21 cellular contexts compared by ENCODE assay signal in the genomic region with DNA sequence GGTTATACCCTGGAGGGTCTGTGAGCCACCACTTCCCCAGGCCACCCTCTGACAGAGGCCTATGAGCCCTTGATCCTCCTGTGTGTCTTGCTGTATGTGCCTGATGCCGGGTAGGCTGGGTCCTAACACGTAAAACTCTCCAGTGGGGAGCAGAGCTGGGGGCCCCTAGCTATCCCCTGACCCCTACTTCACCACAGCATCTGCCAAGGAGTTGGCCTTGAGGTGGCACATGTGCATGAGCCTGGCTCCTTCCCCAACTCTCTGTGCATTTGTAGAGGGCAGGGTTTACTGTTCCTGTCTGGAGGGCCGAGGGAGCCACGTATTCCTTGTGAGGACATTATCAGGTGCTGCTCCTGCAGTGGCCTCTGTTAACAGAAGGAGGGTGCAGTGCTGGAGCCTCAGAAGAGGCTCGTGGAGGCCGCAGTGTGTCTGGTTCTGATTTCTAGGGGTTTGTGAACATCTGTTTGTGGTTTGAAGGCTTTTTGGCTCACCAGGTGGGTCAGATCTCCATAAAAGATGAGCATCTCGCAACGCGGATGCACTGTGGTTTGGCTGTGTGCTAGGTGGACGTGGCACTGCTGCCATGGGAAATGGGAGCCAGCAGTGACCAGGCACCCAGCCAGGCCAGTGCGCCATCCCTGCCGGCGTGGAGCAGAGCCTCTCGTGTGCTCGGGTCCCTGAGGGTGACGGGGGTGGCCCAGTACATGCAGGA.
DNase-seq lines count a peak whose midpoint lies in the region; ATAC-seq and TF ChIP-seq lines count a peak whose summit lies in the region.
"Had no signal": no experiment of that assay in that cellular context is flagged by ENCODE, and none has a peak within 500 bp of the region (broad histone marks: within the 10 kb centered on the region; RNA-seq: fewer than 3 reads in every experiment).

No MANE protein-coding gene starts in this region.

- H3K4me3 Mint-ChIP-seq in activated T-helper 1 cell treated with anti-CD3 and anti-CD28 coated beads, Interleukin-12 subunit alpha, Interleukin-12 subunit beta, Interleukin-2, Interleukin-4 antibody, amounts not matched to agents 30 ng/mL and 10 ng/mL and 1 ng/mL, durations not matched to agents 14 hours and 24 hours and 36 hours, result no peak overlapping the region
- H3K4me3 Mint-ChIP-seq in immature natural killer cell, result peak overlapping the region in 1 of 5 donors; percentile 4
- no peak overlapping the region for H3K4me3 Mint-ChIP-seq in stimulated activated memory B cell treated with anti-CD40 and anti-IgM and Interleukin-4, amounts not matched to agents 10 μg/mL and 1 μg/mL and 100 μg/mL, for 72 hours
- H3K4me3 Mint-ChIP-seq: activated B cell treated with CpG ODN at 0.5 μM for 24 hours, neural progenitor cell had no signal

- H3K36me3 ChIP-seq in right atrium auricular region (peaks cover 29% of the 10 kb centered on the region), gastroesophageal sphincter (peaks cover 0 to 86% of the 10 kb centered on the region in 2 donors)
- H3K36me3 ChIP-seq: breast epithelium, neural progenitor cell had no signal

- TF ChIP-seq POLR2A in gastroesophageal sphincter (IDR thresholded peaks at IDR 0.05), result no peak

- peaks cover 58% of the 10 kb centered on the region for H3K36me3 Mint-ChIP-seq in activated T-helper 1 cell treated with anti-CD3 and anti-CD28 coated beads, Interleukin-12 subunit alpha, Interleukin-12 subunit beta, Interleukin-2, Interleukin-4 antibody, amounts not matched to agents 30 ng/mL and 10 ng/mL and 1 ng/mL, durations not matched to agents 14 hours and 24 hours and 36 hours (ENCODE audit: low read depth)
- peaks cover 13 to 36% (median 22%) of the 10 kb centered on the region in 3 donors for H3K36me3 Mint-ChIP-seq in immature natural killer cell
- H3K36me3 Mint-ChIP-seq in stimulated activated memory B cell treated with anti-CD40 and anti-IgM and Interleukin-4, amounts not matched to agents 10 μg/mL and 1 μg/mL and 100 μg/mL, for 72 hours, result peaks cover 86% of the 10 kb centered on the region

- H3K4me1 Mint-ChIP-seq in activated T-helper 1 cell treated with anti-CD3 and anti-CD28 coated beads, Interleukin-12 subunit alpha, Interleukin-12 subunit beta, Interleukin-2, Interleukin-4 antibody, amounts not matched to agents 30 ng/mL and 10 ng/mL and 1 ng/mL, durations not matched to agents 14 hours and 24 hours and 36 hours (ENCODE audit: low read depth), result peaks cover 5% of the 10 kb centered on the region
- H3K4me1 Mint-ChIP-seq in immature natural killer cell, result peaks cover 46 to 66% of the 10 kb centered on the region in 2 donors
- H3K4me1 Mint-ChIP-seq in stimulated activated memory B cell treated with anti-CD40 and anti-IgM and Interleukin-4, amounts not matched to agents 10 μg/mL and 1 μg/mL and 100 μg/mL, for 72 hours, result peaks cover 8% of the 10 kb centered on the region
- H3K4me1 Mint-ChIP-seq: activated B cell treated with CpG ODN at 0.5 μM for 24 hours had no signal

- peak; percentile 40 for DNase-seq in left ventricle myocardium superior
- DNase-seq in right atrium auricular region (ENCODE audit: low spot score), result no peak
- DNase-seq in activated T-helper 1 cell treated with anti-CD3 and anti-CD28 coated beads, Interleukin-12 subunit alpha, Interleukin-12 subunit beta, Interleukin-2, Interleukin-4 antibody, amounts not matched to agents 30 ng/mL and 10 ng/mL and 1 ng/mL, durations not matched to agents 14 hours and 24 hours and 36 hours (ENCODE audit: low spot score), result no peak
- no peak for DNase-seq in immature natural killer cell
- DNase-seq: ACHN, activated B cell treated with CpG ODN at 0.5 μM for 24 hours, EL, heart right ventricle, NCI-H2081 treated with DMSO at 0.1 percent for 48 hours, NCI-H524 treated with DMSO at 0.1 percent for 48 hours, OCI-M1, SJCRH30, T-helper 2 cell had no signal

- no peak for TF ChIP-seq EP300 in gastroesophageal sphincter (IDR thresholded peaks at IDR 0.05)

- no peak for TF ChIP-seq CTCF in right atrium auricular region (IDR thresholded peaks at IDR 0.05)
- TF ChIP-seq CTCF in gastroesophageal sphincter (IDR thresholded peaks at IDR 0.05), result no peak

- no peak overlapping the region for H3K4me3 ChIP-seq in right atrium auricular region
- H3K4me3 ChIP-seq in gastroesophageal sphincter, result no peak overlapping the region
- H3K4me3 ChIP-seq: breast epithelium, esophagus muscularis mucosa, heart right ventricle, neural progenitor cell, SJCRH30, suprapubic skin had no signal

- 90% methylated on average over 2 of the region's 16 CpGs; no CpG with 5 or more reads in 1 of the 2 donors for WGBS in gastroesophageal sphincter (ENCODE audit: low coverage in 1 of 2), 2 donors

- intact Hi-C loops in left ventricle myocardium superior (cut with micrococcal nuclease), result no loop called here
- intact Hi-C loops in activated T-helper 1 cell treated with anti-CD3 and anti-CD28 coated beads, Interleukin-12 subunit alpha, Interleukin-12 subunit beta, Interleukin-2, Interleukin-4 antibody, amounts not matched to agents 30 ng/mL and 10 ng/mL and 1 ng/mL, durations not matched to agents 14 hours and 24 hours and 36 hours (cut with micrococcal nuclease), result no loop called here

- H3K4me1 ChIP-seq in right atrium auricular region (peaks cover 0 to 29% of the 10 kb centered on the region in 2 donors), gastroesophageal sphincter (peaks cover 0 to 9% (median 0%) of the 10 kb centered on the region in 3 donors)
- H3K4me1 ChIP-seq: neural progenitor cell had no signal

- ATAC-seq in left ventricle myocardium superior (no peak), HG03025 (IDR thresholded peaks at IDR 0.05; ENCODE audit: low FRiP score, unreplicated experiment) (no peak), gastroesophageal sphincter (no peak), HG02678 (IDR thresholded peaks at IDR 0.05; ENCODE audit: unreplicated experiment) (no peak)
- no peak for ATAC-seq in stimulated activated memory B cell treated with anti-CD40 and anti-IgM and Interleukin-4, amounts not matched to agents 10 μg/mL and 1 μg/mL and 100 μg/mL, for 72 hours

- H3K9me3 Mint-ChIP-seq in activated T-helper 1 cell treated with anti-CD3 and anti-CD28 coated beads, Interleukin-12 subunit alpha, Interleukin-12 subunit beta, Interleukin-2, Interleukin-4 antibody, amounts not matched to agents 30 ng/mL and 10 ng/mL and 1 ng/mL, durations not matched to agents 14 hours and 24 hours and 36 hours, result no peaks in the 10 kb centered on the region
- H3K9me3 Mint-ChIP-seq in immature natural killer cell, result no peaks in the 10 kb centered on the region
- no peaks in the 10 kb centered on the region for H3K9me3 Mint-ChIP-seq in stimulated activated memory B cell treated with anti-CD40 and anti-IgM and Interleukin-4, amounts not matched to agents 10 μg/mL and 1 μg/mL and 100 μg/mL, for 72 hours
- H3K9me3 Mint-ChIP-seq: activated B cell treated with CpG ODN at 0.5 μM for 24 hours, neural progenitor cell had no signal

- peak overlapping the region; percentile 48 for H3K27ac Mint-ChIP-seq in activated T-helper 1 cell treated with anti-CD3 and anti-CD28 coated beads, Interleukin-12 subunit alpha, Interleukin-12 subunit beta, Interleukin-2, Interleukin-4 antibody, amounts not matched to agents 30 ng/mL and 10 ng/mL and 1 ng/mL, durations not matched to agents 14 hours and 24 hours and 36 hours
- H3K27ac Mint-ChIP-seq in immature natural killer cell, result peak overlapping the region in 4 of 6 donors; percentile 44 to 79 (median 67)
- peak overlapping the region; percentile 30 for H3K27ac Mint-ChIP-seq in stimulated activated memory B cell treated with anti-CD40 and anti-IgM and Interleukin-4, amounts not matched to agents 10 μg/mL and 1 μg/mL and 100 μg/mL, for 72 hours
- H3K27ac Mint-ChIP-seq: activated B cell treated with CpG ODN at 0.5 μM for 24 hours, neural progenitor cell had no signal

- no peaks in the 10 kb centered on the region for H3K27me3 Mint-ChIP-seq in activated T-helper 1 cell treated with anti-CD3 and anti-CD28 coated beads, Interleukin-12 subunit alpha, Interleukin-12 subunit beta, Interleukin-2, Interleukin-4 antibody, amounts not matched to agents 30 ng/mL and 10 ng/mL and 1 ng/mL, durations not matched to agents 14 hours and 24 hours and 36 hours (ENCODE audit: insufficient read depth)
- peaks cover 18 to 25% (median 22%) of the 10 kb centered on the region in 3 donors for H3K27me3 Mint-ChIP-seq in immature natural killer cell (ENCODE audit: low read depth in 3 of 3)
- no peaks in the 10 kb centered on the region for H3K27me3 Mint-ChIP-seq in stimulated activated memory B cell treated with anti-CD40 and anti-IgM and Interleukin-4, amounts not matched to agents 10 μg/mL and 1 μg/mL and 100 μg/mL, for 72 hours
- H3K27me3 Mint-ChIP-seq: activated B cell treated with CpG ODN at 0.5 μM for 24 hours had no signal

- no peaks in the 10 kb centered on the region for H3K27me3 ChIP-seq in right atrium auricular region
- no peaks in the 10 kb centered on the region for H3K27me3 ChIP-seq in gastroesophageal sphincter
- H3K27me3 ChIP-seq: breast epithelium, esophagus muscularis mucosa, heart right ventricle, neural progenitor cell, SJCRH30, suprapubic skin had no signal

- H3K27ac ChIP-seq in right atrium auricular region (peak overlapping the region in 1 of 2 donors; percentile 70), gastroesophageal sphincter (no peak overlapping the region)
- H3K27ac ChIP-seq: breast epithelium, esophagus muscularis mucosa, neural progenitor cell, SJCRH30, suprapubic skin had no signal

- H3K9me3 ChIP-seq in right atrium auricular region (no peaks in the 10 kb centered on the region), gastroesophageal sphincter (no peaks in the 10 kb centered on the region)
- H3K9me3 ChIP-seq: breast epithelium, esophagus muscularis mucosa, heart right ventricle, SJCRH30, suprapubic skin had no signal
